ENCODE assay signal across 29 cellular contexts in the genomic region with DNA sequence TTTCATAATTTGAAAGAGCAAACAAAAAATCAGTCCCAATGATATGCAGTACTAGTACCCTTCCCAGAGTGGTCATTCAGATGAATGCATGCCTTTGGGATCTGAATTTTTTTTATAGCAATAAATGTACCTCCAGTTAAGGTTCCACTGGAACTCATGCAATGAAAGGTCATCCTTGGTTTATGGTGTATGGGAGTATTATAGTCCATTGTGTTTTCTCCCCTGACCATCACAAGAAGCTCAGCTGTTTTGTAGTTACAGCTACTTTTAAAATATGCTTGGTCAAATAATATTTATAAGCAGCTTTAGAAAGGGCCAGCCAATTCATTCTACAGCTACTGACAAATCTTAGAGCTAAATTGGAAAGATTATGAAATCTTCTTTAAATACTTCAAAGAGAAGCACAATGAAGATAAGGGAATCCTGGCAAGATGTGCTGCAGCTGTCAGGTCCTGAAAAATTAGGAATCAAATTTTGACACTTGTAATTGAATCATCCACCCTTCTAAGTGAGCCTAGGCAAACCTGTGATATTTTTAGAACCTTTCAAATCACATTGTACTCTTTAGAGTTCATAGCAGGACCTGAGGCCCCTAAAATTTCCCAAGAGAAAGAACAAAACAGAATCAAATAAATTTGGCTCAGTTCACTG. TPM values are rescaled to one million over a fixed set of nuclear protein-coding genes. Genes with fewer than 3 reads are reported as not detected.
A peak's percentile ranks its signal among the peaks of the same experiment; 100 is the strongest.
DNase-seq lines count a peak whose midpoint lies in the region; ATAC-seq and TF ChIP-seq lines count a peak whose summit lies in the region.
"Had no signal": no experiment of that assay in that cellular context is flagged by ENCODE, and none has a peak within 500 bp of the region (broad histone marks: within the 10 kb centered on the region; RNA-seq: fewer than 3 reads in every experiment).

No MANE protein-coding gene starts in this region.

- H3K27ac ChIP-seq in SK-N-MC (peak overlapping the region; percentile 84), right atrium auricular region (peak overlapping the region; percentile 67 to 75), gastrocnemius medialis (peak overlapping the region; percentile 73 to 82 (median 80))
- H3K27ac ChIP-seq: ovary, SJSA1, spleen, tibial artery had no signal

- H3K36me3 ChIP-seq in SK-N-MC (ENCODE audit: insufficient read depth, low read length) (peaks cover 12% of the 10 kb centered on the region), right atrium auricular region (no peaks in the 10 kb centered on the region), gastrocnemius medialis (no peaks in the 10 kb centered on the region)
- H3K36me3 ChIP-seq: ovary had no signal

- no peak overlapping the region for H3K4me3 Mint-ChIP-seq in activated naive CD4-positive, alpha-beta T cell treated with anti-CD3 and anti-CD28 coated beads, Interleukin-2, amount 10 ng/mL, durations not matched to agents 7 days and 5 days
- H3K4me3 Mint-ChIP-seq: activated CD4-positive, alpha-beta memory T cell treated with anti-CD3 and anti-CD28 coated beads, Interleukin-2, amount 10 ng/mL, durations not matched to agents 7 days and 5 days; activated naive CD4-positive, alpha-beta T cell treated with anti-CD3 and anti-CD28 coated beads for 36 hours; effector memory CD8-positive, alpha-beta T cell; natural killer cell treated with Interleukin-12 subunit alpha and Interleukin-12 subunit beta and Interleukin-15 and Interleukin-18, amount 100 ng/mL, for 72 hours had no signal

- peak overlapping the region; percentile 20 for H3K9ac ChIP-seq in SK-N-MC (ENCODE audit: insufficient read length)

- no peaks in the 10 kb centered on the region for H3K9me3 ChIP-seq in SK-N-MC (ENCODE audit: low read depth, low read length)
- H3K9me3 ChIP-seq in right atrium auricular region, result no peaks in the 10 kb centered on the region
- H3K9me3 ChIP-seq in gastrocnemius medialis, result no peaks in the 10 kb centered on the region
- H3K9me3 ChIP-seq: BE2C, ovary, SJSA1, spleen, tibial artery had no signal

- H3K4me3 ChIP-seq in SK-N-MC (no peak overlapping the region), fibroblast of the aortic adventitia (ENCODE audit: low read depth, low read length) (no peak overlapping the region), right atrium auricular region (no peak overlapping the region), gastrocnemius medialis (no peak overlapping the region)
- H3K4me3 ChIP-seq: GM12878, lung, ovary, SJSA1, spleen, tibial artery had no signal

- in situ Hi-C loops in gastrocnemius medialis (cut with MboI; ENCODE audit: low sequenced_read_pairs in 4 of 4), result no loop called here

- H3K27ac Mint-ChIP-seq in activated naive CD4-positive, alpha-beta T cell treated with anti-CD3 and anti-CD28 coated beads, Interleukin-2, amount 10 ng/mL, durations not matched to agents 7 days and 5 days, result no peak overlapping the region
- H3K27ac Mint-ChIP-seq: activated CD4-positive, alpha-beta memory T cell treated with anti-CD3 and anti-CD28 coated beads, Interleukin-2, amount 10 ng/mL, durations not matched to agents 7 days and 5 days; activated naive CD4-positive, alpha-beta T cell treated with anti-CD3 and anti-CD28 coated beads for 36 hours; effector memory CD8-positive, alpha-beta T cell; natural killer cell treated with Interleukin-12 subunit alpha and Interleukin-12 subunit beta and Interleukin-15 and Interleukin-18, amount 100 ng/mL, for 72 hours had no signal

- intact Hi-C loops in gastrocnemius medialis (cut with DNase I; ENCODE audit: low total_unique reads), result loop anchor here (2.0 to 5.0 kb wide), 2 partner anchors 52 to 62 kb away; no protein-coding TSS in a partner anchor

- no peaks in the 10 kb centered on the region for H3K4me1 Mint-ChIP-seq in activated naive CD4-positive, alpha-beta T cell treated with anti-CD3 and anti-CD28 coated beads, Interleukin-2, amount 10 ng/mL, durations not matched to agents 7 days and 5 days

- no peak for TF ChIP-seq POLR2A in gastrocnemius medialis (IDR thresholded peaks at IDR 0.05)

- ATAC-seq in gastrocnemius medialis, result peak; percentile 97 to 98
- no peak for ATAC-seq in HG02610 (IDR thresholded peaks at IDR 0.05; ENCODE audit: unreplicated experiment)
- ATAC-seq: activated CD4-positive, CD25-positive, alpha-beta regulatory T cell treated with anti-CD3 and anti-CD28 coated beads, Interleukin-2, amount 50 U/mL, for 24 hours; effector memory CD8-positive, alpha-beta T cell; GM12878; natural killer cell treated with Interleukin-12 subunit alpha and Interleukin-12 subunit beta and Interleukin-15 and Interleukin-18, amount 100 ng/mL, for 72 hours had no signal

- H3K27me3 Mint-ChIP-seq in activated naive CD4-positive, alpha-beta T cell treated with anti-CD3 and anti-CD28 coated beads, Interleukin-2, amount 10 ng/mL, durations not matched to agents 7 days and 5 days, result no peaks in the 10 kb centered on the region
- H3K27me3 Mint-ChIP-seq: activated CD4-positive, alpha-beta memory T cell treated with anti-CD3 and anti-CD28 coated beads, Interleukin-2, amount 10 ng/mL, durations not matched to agents 7 days and 5 days; effector memory CD8-positive, alpha-beta T cell; natural killer cell treated with Interleukin-12 subunit alpha and Interleukin-12 subunit beta and Interleukin-15 and Interleukin-18, amount 100 ng/mL, for 72 hours had no signal

- DNase-seq in SK-N-MC (ENCODE audit: low read depth, low spot score) (no peak), fibroblast of the aortic adventitia (ENCODE audit: low read depth) (peak; percentile 78), right atrium auricular region (ENCODE audit: low spot score) (no peak), gastrocnemius medialis (peak; percentile 40 to 59), globus pallidus (ENCODE audit: low spot score) (no peak)
- no peak for DNase-seq in activated naive CD4-positive, alpha-beta T cell treated with anti-CD3 and anti-CD28 coated beads, Interleukin-2, amount 10 ng/mL, durations not matched to agents 7 days and 5 days
- DNase-seq: activated CD4-positive, alpha-beta memory T cell treated with anti-CD3 and anti-CD28 coated beads, Interleukin-2, amount 10 ng/mL, durations not matched to agents 7 days and 5 days; activated CD8-positive, alpha-beta memory T cell treated with anti-CD3 and anti-CD28 coated beads, Interleukin-2, amount 50 U/mL, for 4 hours; activated naive CD4-positive, alpha-beta T cell treated with anti-CD3 and anti-CD28 coated beads for 36 hours; amniotic stem cell; BE2C; cortex of kidney; effector memory CD8-positive, alpha-beta T cell; erythroblast; NCI-H1092 treated with DMSO at 0.1 percent for 48 hours; NCI-H1694 treated with DMSO at 0.1 percent for 48 hours; NCI-H2171; NCI-H510A; ovary; spleen; stimulated activated CD4-positive, alpha-beta T cell treated with anti-CD3 and anti-CD28 coated beads, Interleukin-2, amount 100 ng/mL, for 48 hours; T-helper 2 cell; tibial artery had no signal

- no peaks in the 10 kb centered on the region for H3K36me3 Mint-ChIP-seq in activated naive CD4-positive, alpha-beta T cell treated with anti-CD3 and anti-CD28 coated beads, Interleukin-2, amount 10 ng/mL, durations not matched to agents 7 days and 5 days
- H3K36me3 Mint-ChIP-seq: natural killer cell treated with Interleukin-12 subunit alpha and Interleukin-12 subunit beta and Interleukin-15 and Interleukin-18, amount 100 ng/mL, for 72 hours had no signal

- H3K27me3 ChIP-seq in right atrium auricular region (no peaks in the 10 kb centered on the region), gastrocnemius medialis (no peaks in the 10 kb centered on the region)
- H3K27me3 ChIP-seq: BE2C, ovary, SJSA1, spleen, tibial artery had no signal

- no peaks in the 10 kb centered on the region for H3K9me3 Mint-ChIP-seq in activated naive CD4-positive, alpha-beta T cell treated with anti-CD3 and anti-CD28 coated beads, Interleukin-2, amount 10 ng/mL, durations not matched to agents 7 days and 5 days
- H3K9me3 Mint-ChIP-seq: activated CD4-positive, alpha-beta memory T cell treated with anti-CD3 and anti-CD28 coated beads, Interleukin-2, amount 10 ng/mL, durations not matched to agents 7 days and 5 days; activated naive CD4-positive, alpha-beta T cell treated with anti-CD3 and anti-CD28 coated beads for 36 hours; effector memory CD8-positive, alpha-beta T cell; natural killer cell treated with Interleukin-12 subunit alpha and Interleukin-12 subunit beta and Interleukin-15 and Interleukin-18, amount 100 ng/mL, for 72 hours had no signal

- H3K4me1 ChIP-seq in right atrium auricular region (peaks cover 0 to 12% of the 10 kb centered on the region in 2 donors), gastrocnemius medialis (peaks cover 30 to 37% of the 10 kb centered on the region in 2 donors)
- H3K4me1 ChIP-seq: SJSA1 had no signal

- CTCF ChIA-PET in activated naive CD4-positive, alpha-beta T cell treated with anti-CD3 and anti-CD28 coated beads, Interleukin-2, amount 10 ng/mL, durations not matched to agents 7 days and 5 days (lab: Charles Lee), result no interaction called here

- TF ChIP-seq CTCF in fibroblast of the aortic adventitia (IDR thresholded peaks at IDR 0.05; ENCODE audit: insufficient read depth, low read length) (no peak), right atrium auricular region (IDR thresholded peaks at IDR 0.05) (no peak), gastrocnemius medialis (IDR thresholded peaks at IDR 0.05 in 4 of 5, conservative IDR thresholded peaks at IDR 0.05 in 1 of 5) (no peak)

RNA-seq across cellular contexts. Expression of gene IFT81, which starts 46.5 kb away (rescaled TPM):
- total RNA-seq in fibroblast of the aortic adventitia (ENCODE audit: low replicate concordance) (20.4 and 30.8 TPM in 2 replicates), right atrium auricular region (10 to 100 TPM in 1 of 2 donors, 1 to 10 TPM in 1; 7.5 to 12.0 TPM), gastrocnemius medialis (1 to 10 TPM; 3.3 to 4.5 (median 3.7) TPM)

Comparison
In these comparisons a context has a peak if more than half of its experiments do, and no peak if none do; other contexts are left out.
1. DNase-seq: peak in fibroblast of the aortic adventitia (single experiment) and gastrocnemius medialis (2 of 2); none in SK-N-MC (single experiment), right atrium auricular region (single experiment), globus pallidus (single experiment) and activated naive CD4-positive, alpha-beta T cell treated with anti-CD3 and anti-CD28 coated beads, Interleukin-2, amount 10 ng/mL, durations not matched to agents 7 days and 5 days (single experiment).
2. Peak in every context shown above with its lines, with median percentiles within 50 percentile points of each other: H3K27ac ChIP-seq.